In the genomic region with DNA sequence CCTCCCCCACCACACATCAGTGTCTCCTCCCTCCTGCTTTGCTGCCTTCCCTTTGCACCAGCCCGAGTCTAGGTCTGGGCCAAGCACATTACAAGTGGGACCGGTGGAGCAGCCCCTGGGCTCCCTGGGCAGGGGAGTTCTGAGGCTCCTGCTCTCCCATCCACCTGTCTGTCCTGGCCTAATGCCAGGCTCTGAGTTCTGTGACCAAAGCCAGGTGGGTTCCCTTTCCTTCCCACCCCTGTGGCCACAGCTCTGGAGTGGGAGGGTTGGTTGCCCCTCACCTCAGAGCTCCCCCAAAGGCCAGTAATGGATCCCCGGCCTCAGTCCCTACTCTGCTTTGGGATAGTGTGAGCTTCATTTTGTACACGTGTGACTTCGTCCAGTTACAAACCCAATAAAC, we compare ENCODE assay signal across 30 cellular contexts. TPM values are rescaled to one million over a fixed set of nuclear protein-coding genes. Genes with fewer than 3 reads are reported as not detected.
DNase-seq lines count a peak whose midpoint lies in the region; ATAC-seq and TF ChIP-seq lines count a peak whose summit lies in the region.
"Had no signal": no experiment of that assay in that cellular context is flagged by ENCODE, and none has a peak within 500 bp of the region (broad histone marks: within the 10 kb centered on the region; RNA-seq: fewer than 3 reads in every experiment).

No MANE protein-coding gene starts in this region.

- no peak overlapping the region for H3K27ac ChIP-seq in breast epithelium
- no peak overlapping the region for H3K27ac ChIP-seq in IMR-90 (ENCODE audit: insufficient read depth, low read length)
- H3K27ac ChIP-seq in colonic mucosa = no peak overlapping the region
- H3K27ac ChIP-seq in heart left ventricle = no peak overlapping the region
- H3K27ac ChIP-seq: BLaER1 treated with 17β-estradiol and CSF1 and Interleukin-3, amounts not matched to agents 10 nM and 100 nM; transverse colon had no signal

- H3K4ac ChIP-seq in IMR-90 (ENCODE audit: low read depth, low read length) = no peak overlapping the region

- H2BK15ac ChIP-seq in IMR-90 (ENCODE audit: low read depth, low read length) = no peak overlapping the region

- CTCF ChIA-PET in MCF 10A (lab: Yijun Ruan, JAX) (interaction anchor here (0.6 to 1.4 kb wide), 2 partner anchors 166 to 360 kb away, joined by 3 to 4 read pairs; partner anchors contain the start of gene ABCC5), IMR-90 (lab: Yijun Ruan, JAX) (interaction anchor here (0.6 kb wide), 1 partner anchor 34 kb away, joined by 5 read pairs; no protein-coding TSS in a partner anchor), HEK293T (lab: Yijun Ruan, JAX) (interaction anchor here (0.8 kb wide), 1 partner anchor 44 kb away, joined by 3 read pairs; no protein-coding TSS in a partner anchor)

- TF ChIP-seq POLR2A in breast epithelium (IDR thresholded peaks at IDR 0.05) = no peak
- no peak for TF ChIP-seq POLR2A in IMR-90 (IDR thresholded peaks at IDR 0.05; ENCODE audit: low read depth, low read length)
- TF ChIP-seq POLR2A in heart left ventricle (IDR thresholded peaks at IDR 0.05) = no peak

- dilution Hi-C loops in IMR-90 (cut with HindIII; ENCODE audit: low sequenced_read_pairs, unreplicated experiment) = no loop called here

- H2BK20ac ChIP-seq in IMR-90 (ENCODE audit: low read depth, low read length) = no peak overlapping the region

- intact Hi-C loops in MCF 10A (cut with micrococcal nuclease) = no loop called here
- intact Hi-C loops in breast epithelium (cut with DNase I; ENCODE audit: low total_unique reads) = loop anchor here (10.0 kb wide), 1 partner anchor 61 kb away; the partner anchor contains the start of genes ALG3 and EEF1AKMT4
- intact Hi-C loops in IMR-90 (cut with micrococcal nuclease) = no loop called here
- intact Hi-C loops in colonic mucosa (cut with DNase I) = no loop called here
- intact Hi-C loops in heart left ventricle (cut with DNase I) = loop anchor here in 3 of 10 donors (5.0 to 10.0 kb wide), 3 partner anchors 41 to 131 kb away; partner anchors contain the start of genes EIF4G1 (in 2 of the 3) and EIF2B5 (in 1 of the 3)

- no peak overlapping the region for H2AK9ac ChIP-seq in IMR-90 (replicated peaks; ENCODE audit: low read depth, low read length, poor library complexity)

- TF ChIP-seq CTCF in MCF 10A (IDR thresholded peaks at IDR 0.05; ENCODE audit: unreplicated experiment) = no peak
- no peak for TF ChIP-seq CTCF in breast epithelium (IDR thresholded peaks at IDR 0.05)
- no peak for TF ChIP-seq CTCF in IMR-90 (conservative IDR thresholded peaks at IDR 0.05; ENCODE audit: low read depth, low read length)
- TF ChIP-seq CTCF in colonic mucosa (IDR thresholded peaks at IDR 0.05) = no peak
- no peak for TF ChIP-seq CTCF in heart left ventricle (IDR thresholded peaks at IDR 0.05)

- no peaks in the 10 kb centered on the region for H3K27me3 ChIP-seq in breast epithelium
- no peaks in the 10 kb centered on the region for H3K27me3 ChIP-seq in IMR-90 (ENCODE audit: control insufficient read depth, insufficient read depth, low read length)
- no peaks in the 10 kb centered on the region for H3K27me3 ChIP-seq in colonic mucosa
- H3K27me3 ChIP-seq in heart left ventricle = no peaks in the 10 kb centered on the region
- H3K27me3 ChIP-seq: BLaER1 treated with 17β-estradiol and CSF1 and Interleukin-3, amounts not matched to agents 10 nM and 100 nM; gastrocnemius medialis; transverse colon had no signal

- TF ChIP-seq RAD21 in IMR-90 (IDR thresholded peaks at IDR 0.05; ENCODE audit: low read length) = no peak

- no peak overlapping the region for H3K56ac ChIP-seq in IMR-90 (ENCODE audit: extremely low read depth, insufficient read depth, low read length)

- H3K4me1 ChIP-seq in breast epithelium = peaks cover 0 to 18% of the 10 kb centered on the region in 2 donors
- H3K4me1 ChIP-seq in IMR-90 (ENCODE audit: control insufficient read depth, insufficient read depth, low read length) = peaks cover 3% of the 10 kb centered on the region; the same call in 1 of the 2 replicates
- peaks cover 8% of the 10 kb centered on the region for H3K4me1 ChIP-seq in colonic mucosa
- H3K4me1 ChIP-seq in heart left ventricle = peaks cover 0 to 47% (median 24%) of the 10 kb centered on the region in 12 donors

- H3K4me3 ChIP-seq in breast epithelium (no peak overlapping the region), IMR-90 (ENCODE audit: insufficient read depth, low read depth, low read length) (no peak overlapping the region), colonic mucosa (no peak overlapping the region), heart left ventricle (no peak overlapping the region)
- H3K4me3 ChIP-seq: BLaER1 treated with 17β-estradiol and CSF1 and Interleukin-3, amounts not matched to agents 10 nM and 100 nM; gastrocnemius medialis; lung; transverse colon had no signal

- H3K4me1 Mint-ChIP-seq in MCF 10A (ENCODE audit: insufficient read depth, unreplicated experiment) = peaks cover 19% of the 10 kb centered on the region

- no peak overlapping the region for H3K18ac ChIP-seq in IMR-90 (ENCODE audit: low read depth, low read length)

- in situ Hi-C loops in IMR-90 (cut with MboI; ENCODE audit: low sequenced_read_pairs) = no loop called here

- no peak overlapping the region for H3K14ac ChIP-seq in IMR-90 (replicated peaks; ENCODE audit: low read depth, low read length)

- H2AFZ ChIP-seq in IMR-90 (replicated peaks; ENCODE audit: low read length, poor library complexity) = no peak overlapping the region

- H3K36me3 Mint-ChIP-seq in MCF 10A (ENCODE audit: insufficient read depth, unreplicated experiment) = peaks cover 79% of the 10 kb centered on the region

- POLR2A ChIA-PET in MCF 10A (lab: Yijun Ruan, JAX) (interaction anchor here (0.6 to 1.0 kb wide), 3 partner anchors 26 to 48 kb away, joined by 3 to 4 read pairs (median 3); no protein-coding TSS in a partner anchor), IMR-90 (lab: Charles Lee; ENCODE audit: unreplicated experiment) (interaction anchor here (0.6 kb wide), 1 partner anchor 37 kb away, joined by 3 read pairs; no protein-coding TSS in a partner anchor), HEK293T (lab: Yijun Ruan, JAX) (interaction anchor here (1.1 kb wide), 1 partner anchor 50 kb away, joined by 3 read pairs; no protein-coding TSS in a partner anchor)

- H3K27ac Mint-ChIP-seq in MCF 10A (ENCODE audit: low read depth, unreplicated experiment) = no peak overlapping the region
- H3K27ac Mint-ChIP-seq: stimulated activated effector memory CD8-positive, alpha-beta T cell treated with anti-CD3 and anti-CD28 coated beads, Interleukin-12 subunit alpha, Interleukin-12 subunit beta, amount 100 ng/mL, for 72 hours; T-helper 2 cell treated with Interferon-gamma antibody and Interleukin-4, amounts not matched to agents 5 μg/mL and 100 μg/mL, for 36 hours had no signal

- H3K9me3 ChIP-seq in breast epithelium = no peaks in the 10 kb centered on the region
- H3K9me3 ChIP-seq in IMR-90 (ENCODE audit: control insufficient read depth, insufficient read depth, low read length) = no peaks in the 10 kb centered on the region
- no peaks in the 10 kb centered on the region for H3K9me3 ChIP-seq in colonic mucosa
- H3K9me3 ChIP-seq in heart left ventricle = no peaks in the 10 kb centered on the region
- H3K9me3 ChIP-seq: BLaER1 treated with 17β-estradiol and CSF1 and Interleukin-3, amounts not matched to agents 10 nM and 100 nM; gastrocnemius medialis; transverse colon had no signal

- H3K9me3 Mint-ChIP-seq in MCF 10A (ENCODE audit: unreplicated experiment) = no peaks in the 10 kb centered on the region
- H3K9me3 Mint-ChIP-seq: activated T-cell treated with anti-CD3 and anti-CD28 coated beads, Interleukin-2, amount 50 U/mL, for 4 hours; brain; natural killer cell treated with Interleukin-12 subunit alpha and Interleukin-12 subunit beta and Interleukin-15 and Interleukin-18, amount 100 ng/mL, for 72 hours; stimulated activated effector memory CD8-positive, alpha-beta T cell treated with anti-CD3 and anti-CD28 coated beads, Interleukin-12 subunit alpha, Interleukin-12 subunit beta, amount 100 ng/mL, for 72 hours; T-helper 2 cell treated with Interferon-gamma antibody and Interleukin-4, amounts not matched to agents 5 μg/mL and 100 μg/mL, for 36 hours had no signal

- no peak for DNase-seq in MCF 10A (ENCODE audit: unreplicated experiment)
- DNase-seq in breast epithelium (ENCODE audit: low spot score in 2 of 2) = no peak
- no peak for DNase-seq in IMR-90
- peak; percentile 15 for DNase-seq in colonic mucosa
- DNase-seq in heart left ventricle = no peak
- DNase-seq in iPS-NIHi7 (ENCODE audit: extremely low spot score) = no peak
- no peak for DNase-seq in HEK293T (ENCODE audit: extremely low spot score)
- DNase-seq: activated T-cell treated with anti-CD3 and anti-CD28 coated beads, Interleukin-2, amount 50 U/mL, for 4 hours; cerebellar nuclear complex; DMS153; gastrocnemius medialis; H7; left cardiac atrium; NCI-H1092; NCI-H187 treated with DMSO at 0.1 percent for 48 hours; NCI-H524 treated with DMSO at 0.1 percent for 48 hours; NK-92 treated with Interleukin-12 subunit alpha and Interleukin-12 subunit beta, amount 100 ng/mL, for 24 hours; SHP77 treated with DMSO at 0.1 percent for 48 hours; transverse colon had no signal

- no peak overlapping the region for H3K4me2 ChIP-seq in IMR-90 (ENCODE audit: low read depth, low read length)

- H4K8ac ChIP-seq in IMR-90 (ENCODE audit: low read depth in 2 of 2, low read length in 2 of 2) = no peak overlapping the region

- WGBS in IMR-90 (ENCODE audit: extremely low coverage in 2 of 2, insufficient read length in 1 of 2), 2 experiments = no CpG with 5 or more reads among the region's 5 CpGs
- WGBS in heart left ventricle, 4 donors = 78 to 84% (median 82%) methylated on average over 3 to 5 of the region's 5 CpGs

- H4K20me1 ChIP-seq in IMR-90 (ENCODE audit: insufficient read depth, low read length) = peaks cover 42% of the 10 kb centered on the region

- no peak overlapping the region for H2BK5ac ChIP-seq in IMR-90 (ENCODE audit: low read depth, low read length, poor library complexity, severe bottlenecking)

- BruUV-seq in MCF 10A (replicated peaks; lab: Mats Ljungman, UMichigan) (TSS peak; percentile 34), IMR-90 (replicated peaks; lab: Mats Ljungman, UMichigan) (TSS peak; percentile 76)

- H2AK5ac ChIP-seq in IMR-90 (ENCODE audit: low read depth, low read length) = no peak overlapping the region

- H3K36me3 ChIP-seq in breast epithelium (peaks cover 19% of the 10 kb centered on the region), IMR-90 (ENCODE audit: control insufficient read depth, insufficient read depth, low read length) (peaks cover 65% of the 10 kb centered on the region), colonic mucosa (peaks cover 30% of the 10 kb centered on the region), heart left ventricle (peaks cover 11 to 79% (median 71%) of the 10 kb centered on the region in 9 donors)

- no peak overlapping the region for H4K5ac ChIP-seq in IMR-90 (ENCODE audit: low read depth, low read length)

- H3K9ac ChIP-seq in IMR-90 (ENCODE audit: low read depth, low read length) (no peak overlapping the region), colonic mucosa (ENCODE audit: low read depth in 2 of 2, low read length in 2 of 2) (no peak overlapping the region)

- H3K79me1 ChIP-seq in IMR-90 (ENCODE audit: low read depth in 1 of 2, low read length in 2 of 2) = peaks cover 41 to 67% of the 10 kb centered on the region in 2 experiments

- H2BK120ac ChIP-seq in IMR-90 (ENCODE audit: low read depth, low read length) = no peak overlapping the region

- ATAC-seq in IMR-90 (ENCODE audit: low read depth) (no peak), heart left ventricle (no peak)
- ATAC-seq: activated T-cell treated with anti-CD3 and anti-CD28 coated beads, Interleukin-2, amount 50 U/mL, for 4 hours; gastrocnemius medialis; left cardiac atrium; natural killer cell treated with Interleukin-12 subunit alpha and Interleukin-12 subunit beta and Interleukin-15 and Interleukin-18, amount 100 ng/mL, for 72 hours; stimulated activated effector memory CD8-positive, alpha-beta T cell treated with anti-CD3 and anti-CD28 coated beads, Interleukin-12 subunit alpha, Interleukin-12 subunit beta, amount 100 ng/mL, for 72 hours had no signal

- no peak overlapping the region for H3K4me3 Mint-ChIP-seq in MCF 10A (ENCODE audit: unreplicated experiment)
- H3K4me3 Mint-ChIP-seq: activated T-cell treated with anti-CD3 and anti-CD28 coated beads, Interleukin-2, amount 50 U/mL, for 4 hours; natural killer cell treated with Interleukin-12 subunit alpha and Interleukin-12 subunit beta and Interleukin-15 and Interleukin-18, amount 100 ng/mL, for 72 hours; stimulated activated effector memory CD8-positive, alpha-beta T cell treated with anti-CD3 and anti-CD28 coated beads, Interleukin-12 subunit alpha, Interleukin-12 subunit beta, amount 100 ng/mL, for 72 hours; T-helper 2 cell treated with Interferon-gamma antibody and Interleukin-4, amounts not matched to agents 5 μg/mL and 100 μg/mL, for 36 hours had no signal

- H3K23ac ChIP-seq in IMR-90 (ENCODE audit: low read depth, low read length) = no peak overlapping the region

- H4K91ac ChIP-seq in IMR-90 (ENCODE audit: insufficient read depth, low read depth, low read length) = no peak overlapping the region

- no peaks in the 10 kb centered on the region for H3K27me3 Mint-ChIP-seq in MCF 10A (ENCODE audit: insufficient read depth, unreplicated experiment)
- H3K27me3 Mint-ChIP-seq: natural killer cell treated with Interleukin-12 subunit alpha and Interleukin-12 subunit beta and Interleukin-15 and Interleukin-18, amount 100 ng/mL, for 72 hours had no signal

- H3K9me1 ChIP-seq in IMR-90 (ENCODE audit: insufficient read depth, low read length) = peaks cover 13% of the 10 kb centered on the region; the same call in 1 of the 2 replicates

RNA-seq across cellular contexts. Expression of gene ABCF3, which starts 2.3 kb away (rescaled TPM):
- total RNA-seq in MCF 10A (2022) = 62.7 and 73.9 TPM in 2 replicates
- 10 to 100 TPM; 59.4 to 77.4 (median 71.8) TPM for total RNA-seq in breast epithelium
- total RNA-seq in IMR-90 (2012; rRNA removed) = 35.0 and 36.9 TPM in 2 replicates
- 58.3 and 59.2 TPM in 2 replicates for polyA plus RNA-seq in IMR-90 (2012; rRNA removed)
- 37.0 and 55.1 TPM in 2 replicates for polyA plus RNA-seq in IMR-90 (2012; cell fraction: cytosol; rRNA removed)
- 175 and 264 TPM in 2 replicates for polyA plus RNA-seq in IMR-90 (2012; cell fraction: nucleus; rRNA removed; ENCODE audit: low replicate concordance)
- total RNA-seq in colonic mucosa = 10 to 100 TPM; 54.6 to 82.4 TPM
- total RNA-seq in heart left ventricle = 10 to 100 TPM; 58.2 to 81.9 (median 69.2) TPM
- polyA plus RNA-seq in heart left ventricle = 10 to 100 TPM; 63.4 to 80.5 TPM

RNA-seq across cellular contexts. Expression of gene AP2M1, which starts 9.0 kb away (rescaled TPM):
- total RNA-seq in MCF 10A (2022) (280 and 301 TPM in 2 replicates), breast epithelium (100 to 1,000 TPM; 195 to 240 (median 204) TPM), IMR-90 (2012; rRNA removed) (855 and 876 TPM in 2 replicates), colonic mucosa (100 to 1,000 TPM; 206 to 255 TPM), heart left ventricle (100 to 1,000 TPM; 225 to 400 (median 337) TPM)
- polyA plus RNA-seq in IMR-90 (2012; rRNA removed) (1,065 and 1,068 TPM in 2 replicates), heart left ventricle (100 to 1,000 TPM; 291 to 431 TPM)
- polyA plus RNA-seq in IMR-90 (2012; cell fraction: cytosol; rRNA removed) = 678 and 934 TPM in 2 replicates
- 745 and 883 TPM in 2 replicates for polyA plus RNA-seq in IMR-90 (2012; cell fraction: nucleus; rRNA removed; ENCODE audit: low replicate concordance)

RNA-seq across cellular contexts. Expression of gene DVL3, which starts 28.5 kb away (rescaled TPM):
- total RNA-seq in MCF 10A (2022) (73.4 and 74.5 TPM in 2 replicates), breast epithelium (10 to 100 TPM; 35.7 to 40.2 (median 36.1) TPM), IMR-90 (2012; rRNA removed) (23.3 and 24.2 TPM in 2 replicates), colonic mucosa (10 to 100 TPM; 60.8 to 64.6 TPM), heart left ventricle (10 to 100 TPM; 53.4 to 94.2 (median 70.9) TPM)
- polyA plus RNA-seq in IMR-90 (2012; rRNA removed) (40.4 and 41.2 TPM in 2 replicates), heart left ventricle (10 to 100 TPM; 36.3 to 59.8 TPM)
- 20.9 and 33.6 TPM in 2 replicates for polyA plus RNA-seq in IMR-90 (2012; cell fraction: cytosol; rRNA removed)
- 168 and 247 TPM in 2 replicates for polyA plus RNA-seq in IMR-90 (2012; cell fraction: nucleus; rRNA removed; ENCODE audit: low replicate concordance)

RNA-seq across cellular contexts. Expression of gene VWA5B2, which starts 45.7 kb away (rescaled TPM):
- not detected in 2 replicates for total RNA-seq in MCF 10A (2022)
- under 1 TPM; 0.16 to 0.88 (median 0.33) TPM for total RNA-seq in breast epithelium
- total RNA-seq in IMR-90 (2012; rRNA removed) = not detected in 2 replicates
- not detected in 2 replicates for polyA plus RNA-seq in IMR-90 (2012; rRNA removed)
- polyA plus RNA-seq in IMR-90 (2012; cell fraction: cytosol; rRNA removed) = not detected in 2 replicates
- polyA plus RNA-seq in IMR-90 (2012; cell fraction: nucleus; rRNA removed; ENCODE audit: low replicate concordance) = 0.03 TPM in 1 of 2 replicates, not detected in the other
- total RNA-seq in colonic mucosa = 1 to 10 TPM; 2.1 to 2.3 TPM
- not detected for total RNA-seq in heart left ventricle
- polyA plus RNA-seq in heart left ventricle = under 1 TPM in 1 of 2 donors, not detected in 1; 0.11 TPM
- total RNA-seq: activated CD8-positive, alpha-beta memory T cell treated with anti-CD3 and anti-CD28 coated beads for 36 hours; fibroblast of lung; gastrocnemius medialis; H7; left cardiac atrium; mucosa of gallbladder; natural killer cell treated with Interleukin-12 subunit alpha and Interleukin-12 subunit beta and Interleukin-15 and Interleukin-18, amount 100 ng/mL, for 72 hours; osteoblast; subcutaneous adipose tissue had no signal
- polyA plus RNA-seq: fibroblast of lung had no signal

RNA-seq across cellular contexts. Expression of gene EIF2B5, which starts 48.5 kb away (rescaled TPM):
- 33.8 and 36.1 TPM in 2 replicates for total RNA-seq in MCF 10A (2022)
- total RNA-seq in breast epithelium = 10 to 100 TPM; 37.3 to 62.3 (median 50.1) TPM
- 32.5 and 37.6 TPM in 2 replicates for total RNA-seq in IMR-90 (2012; rRNA removed)
- polyA plus RNA-seq in IMR-90 (2012; rRNA removed) = 29.5 and 31.7 TPM in 2 replicates
- 15.9 and 20.4 TPM in 2 replicates for polyA plus RNA-seq in IMR-90 (2012; cell fraction: cytosol; rRNA removed)
- polyA plus RNA-seq in IMR-90 (2012; cell fraction: nucleus; rRNA removed; ENCODE audit: low replicate concordance) = 70.7 and 100 TPM in 2 replicates
- 10 to 100 TPM; 36.0 to 58.3 TPM for total RNA-seq in colonic mucosa
- 10 to 100 TPM; 24.5 to 39.0 (median 30.9) TPM for total RNA-seq in heart left ventricle
- 10 to 100 TPM; 28.5 to 58.2 TPM for polyA plus RNA-seq in heart left ventricle
